Comparison of ENCODE assay signal across 29 cellular contexts in the genomic region with DNA sequence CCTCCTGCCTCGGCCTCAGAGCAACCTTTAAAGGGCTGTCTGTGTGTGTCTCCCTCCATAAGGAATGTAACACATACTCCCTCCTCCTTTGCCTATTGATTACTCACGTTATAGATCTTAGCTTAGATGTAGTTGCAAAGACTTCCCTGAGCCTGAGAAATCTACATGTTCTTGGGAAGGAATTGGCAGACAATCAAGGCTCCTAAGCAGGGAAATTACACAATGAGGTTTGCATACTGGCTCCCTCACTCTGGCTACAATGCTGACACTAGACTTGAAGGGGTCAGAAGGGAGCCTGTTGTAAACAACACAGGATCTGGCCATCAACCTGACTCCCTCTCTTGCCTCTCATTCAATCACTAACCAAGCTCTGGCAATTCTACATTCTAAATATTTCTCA. TPM values are rescaled to one million over a fixed set of nuclear protein-coding genes. Genes with fewer than 3 reads are reported as not detected.
A peak's percentile ranks its signal among the peaks of the same experiment; 100 is the strongest.
DNase-seq lines count a peak whose midpoint lies in the region; ATAC-seq and TF ChIP-seq lines count a peak whose summit lies in the region.
"Had no signal": no experiment of that assay in that cellular context is flagged by ENCODE, and none has a peak within 500 bp of the region (broad histone marks: within the 10 kb centered on the region; RNA-seq: fewer than 3 reads in every experiment).

No MANE protein-coding gene starts in this region.

- peak; percentile 42 for DNase-seq in AG09309 (ENCODE audit: low read depth)
- peak; percentile 25 for DNase-seq in M059J (ENCODE audit: low read depth)
- DNase-seq in fibroblast of peridontal ligament (ENCODE audit: extremely low read depth): peak; percentile 73
- DNase-seq in mucosa of gallbladder (ENCODE audit: low spot score): peak; percentile 56
- DNase-seq in mesenteric fat pad (ENCODE audit: low spot score): no peak
- DNase-seq in stimulated activated naive B cell treated with anti-CD40 and anti-IgM and Interleukin-4, amounts not matched to agents 10 μg/mL and 1 μg/mL and 100 μg/mL, for 72 hours: no peak
- DNase-seq in G401 (ENCODE audit: low spot score): no peak
- DNase-seq: activated CD8-positive, alpha-beta memory T cell treated with anti-CD3 and anti-CD28 coated beads, Interleukin-2, amount 50 U/mL, for 48 hours; activated CD8-positive, alpha-beta T cell treated with anti-CD3 and anti-CD28 coated beads for 36 hours; activated naive CD4-positive, alpha-beta T cell treated with anti-CD3 and anti-CD28 coated beads, Interleukin-2, amount 50 U/mL, for 16 hours; amniotic stem cell; DMS153; heart right ventricle; Karpas-422; kidney; MV-4-11; NCI-H1436 treated with DMSO at 0.1 percent for 48 hours; NCI-H774; right cardiac atrium; SJCRH30; stomach; SW 1271; thyroid gland had no signal

- H3K9me3 Mint-ChIP-seq in stimulated activated naive B cell treated with anti-CD40 and anti-IgM and Interleukin-4, amounts not matched to agents 10 μg/mL and 1 μg/mL and 100 μg/mL, for 72 hours: no peaks in the 10 kb centered on the region
- H3K9me3 Mint-ChIP-seq: activated CD8-positive, alpha-beta T cell treated with anti-CD3 and anti-CD28 coated beads for 36 hours; activated T-helper 17 cell treated with anti-CD3 and anti-CD28 coated beads, Interleukin-2, amount 50 U/mL, for 72 hours; neural crest cell had no signal

- no peak overlapping the region for H3K4me3 ChIP-seq in AG09309 (ENCODE audit: control insufficient read depth, low read depth, low read length)
- H3K4me3 ChIP-seq: A549, HAP-1, heart right ventricle, SJCRH30, stomach, thyroid gland, vagina had no signal

- H3K36me3 Mint-ChIP-seq in stimulated activated naive B cell treated with anti-CD40 and anti-IgM and Interleukin-4, amounts not matched to agents 10 μg/mL and 1 μg/mL and 100 μg/mL, for 72 hours: peaks cover 0 to 2% of the 10 kb centered on the region in 2 donors

- H3K27ac Mint-ChIP-seq in stimulated activated naive B cell treated with anti-CD40 and anti-IgM and Interleukin-4, amounts not matched to agents 10 μg/mL and 1 μg/mL and 100 μg/mL, for 72 hours: no peak overlapping the region
- H3K27ac Mint-ChIP-seq: activated CD8-positive, alpha-beta T cell treated with anti-CD3 and anti-CD28 coated beads for 36 hours; activated T-helper 17 cell treated with anti-CD3 and anti-CD28 coated beads, Interleukin-2, amount 50 U/mL, for 72 hours had no signal

- H3K4me1 Mint-ChIP-seq in stimulated activated naive B cell treated with anti-CD40 and anti-IgM and Interleukin-4, amounts not matched to agents 10 μg/mL and 1 μg/mL and 100 μg/mL, for 72 hours: peaks cover 6 to 10% of the 10 kb centered on the region in 2 donors
- H3K4me1 Mint-ChIP-seq: activated T-helper 17 cell treated with anti-CD3 and anti-CD28 coated beads, Interleukin-2, amount 50 U/mL, for 72 hours; neural crest cell had no signal

- no peak for TF ChIP-seq CTCF in AG09309 (IDR thresholded peaks at IDR 0.05; ENCODE audit: control insufficient read depth, insufficient read depth, low read depth, low read length, missing control alignments)

- no peaks in the 10 kb centered on the region for H3K27me3 Mint-ChIP-seq in stimulated activated naive B cell treated with anti-CD40 and anti-IgM and Interleukin-4, amounts not matched to agents 10 μg/mL and 1 μg/mL and 100 μg/mL, for 72 hours
- H3K27me3 Mint-ChIP-seq: activated CD8-positive, alpha-beta T cell treated with anti-CD3 and anti-CD28 coated beads for 36 hours; activated T-helper 17 cell treated with anti-CD3 and anti-CD28 coated beads, Interleukin-2, amount 50 U/mL, for 72 hours had no signal

- H3K4me3 Mint-ChIP-seq in stimulated activated naive B cell treated with anti-CD40 and anti-IgM and Interleukin-4, amounts not matched to agents 10 μg/mL and 1 μg/mL and 100 μg/mL, for 72 hours: no peak overlapping the region
- H3K4me3 Mint-ChIP-seq: activated CD8-positive, alpha-beta T cell treated with anti-CD3 and anti-CD28 coated beads for 36 hours; activated T-helper 17 cell treated with anti-CD3 and anti-CD28 coated beads, Interleukin-2, amount 50 U/mL, for 72 hours; neural crest cell had no signal

- no peak for ATAC-seq in stimulated activated naive B cell treated with anti-CD40 and anti-IgM and Interleukin-4, amounts not matched to agents 10 μg/mL and 1 μg/mL and 100 μg/mL, for 72 hours (replicated peaks)
- ATAC-seq in GM21528 (IDR thresholded peaks at IDR 0.05; ENCODE audit: low FRiP score, unreplicated experiment): no peak
- ATAC-seq: A549; activated CD8-positive, alpha-beta T cell treated with anti-CD3 and anti-CD28 coated beads for 36 hours; activated T-helper 17 cell treated with anti-CD3 and anti-CD28 coated beads, Interleukin-2, amount 50 U/mL, for 72 hours; heart right ventricle had no signal

- in situ Hi-C loops in G401 (cut with HindIII; ENCODE audit: low sequenced_read_pairs): no loop called here

RNA-seq across cellular contexts. Expression of a gene that starts 5.2 kb away (rescaled TPM):
- 0.07 and 0.32 TPM in 2 replicates for total RNA-seq in M059J (2014; rRNA removed; shearing (Covaris generic))
- 12.9 TPM for total RNA-seq in mucosa of gallbladder
- total RNA-seq in mesenteric fat pad: 6.7 TPM
- total RNA-seq in G401 (2014; rRNA removed; shearing (Covaris generic)): 39.3 and 54.5 TPM in 2 replicates
- total RNA-seq: activated CD8-positive, alpha-beta T cell treated with anti-CD3 and anti-CD28 coated beads for 36 hours; activated T-helper 17 cell treated with anti-CD3 and anti-CD28 coated beads, Interleukin-2, amount 50 U/mL, for 72 hours; SJCRH30 had no signal

RNA-seq across cellular contexts. Expression of a gene that starts 33.7 kb away (rescaled TPM):
- total RNA-seq in M059J (2014; rRNA removed; shearing (Covaris generic)): 0.20 and 2.5 TPM in 2 replicates
- total RNA-seq in mucosa of gallbladder (104 TPM), mesenteric fat pad (37.5 TPM)
- total RNA-seq in G401 (2014; rRNA removed; shearing (Covaris generic)): 12.4 and 24.2 TPM in 2 replicates

Comparison
In these comparisons a context has a peak if more than half of its experiments do, and no peak if none do; other contexts are left out.
1. DNase-seq: peak in AG09309 (single experiment), M059J (single experiment), fibroblast of peridontal ligament (single experiment) and mucosa of gallbladder (single experiment); none in mesenteric fat pad (single experiment), stimulated activated naive B cell treated with anti-CD40 and anti-IgM and Interleukin-4, amounts not matched to agents 10 μg/mL and 1 μg/mL and 100 μg/mL, for 72 hours (single experiment) and G401 (single experiment).